In genomic region chr20:2523919-2524434, GRCh38 we compare ENCODE assay signal across 10 cellular contexts. TPM values are rescaled to one million over a fixed set of nuclear protein-coding genes. Genes with fewer than 3 reads are reported as not detected.
DNase-seq lines count a peak whose midpoint lies in the region; ATAC-seq, FAIRE-seq and TF ChIP-seq lines count a peak whose summit lies in the region.
"Had no signal": no experiment of that assay in that cellular context is flagged by ENCODE, and none has a peak within 500 bp of the region (broad histone marks: within the 10 kb centered on the region; RNA-seq: fewer than 3 reads in every experiment).

No MANE protein-coding gene starts in this region.

- H3K27ac ChIP-seq in left ventricle myocardium inferior (replicated peaks) (peak overlapping the region; percentile 90), right cardiac atrium (ENCODE audit: low read length) (no peak overlapping the region), K562 (ENCODE audit: extremely low read depth, low read depth, low read length) (peak overlapping the region; percentile 94; the same call in 2 of the 3 replicates), muscle layer of colon (ENCODE audit: low read depth, low read length) (no peak overlapping the region), aorta (ENCODE audit: low read depth in 1 of 2, low read length in 2 of 2) (peak overlapping the region in 1 of 2 donors; percentile 17)

- H3K79me2 ChIP-seq in K562 (ENCODE audit: control insufficient read depth, insufficient read depth, low read length): peaks cover 10% of the 10 kb centered on the region; the same call in 1 of the 3 replicates

- BruUV-seq in K562 (replicated peaks; lab: Mats Ljungman, UMichigan): no TSS peak

- H3K9ac ChIP-seq in K562 (ENCODE audit: insufficient read depth in 1 of 2, low read depth in 2 of 2, low read length in 2 of 2) (peak overlapping the region; percentile 90 to 97), muscle layer of colon (ENCODE audit: low read length) (peak overlapping the region; percentile 80)

- in situ Hi-C loops in K562 (cut with MboI): loop anchor here (5.0 kb wide), 1 partner anchor 52 kb away; the partner anchor contains the start of gene SNRPB

- H3K9me3 ChIP-seq in left ventricle myocardium inferior (replicated peaks) (no peaks in the 10 kb centered on the region), right cardiac atrium (ENCODE audit: control insufficient read depth, low read length) (no peaks in the 10 kb centered on the region), K562 (replicated peaks; ENCODE audit: control insufficient read depth, insufficient read depth, low read depth, low read length) (no peaks in the 10 kb centered on the region), muscle layer of colon (ENCODE audit: low read length) (no peaks in the 10 kb centered on the region), aorta (ENCODE audit: control insufficient read depth, low read length) (no peaks in the 10 kb centered on the region)

- H2AFZ ChIP-seq in K562 (ENCODE audit: low read depth, low read length): peak overlapping the region; percentile 81

- H3K36me3 ChIP-seq in left ventricle myocardium inferior (no peaks in the 10 kb centered on the region), K562 (ENCODE audit: control insufficient read depth, insufficient read depth, low read length) (no peaks in the 10 kb centered on the region), muscle layer of colon (ENCODE audit: insufficient read depth, low read length) (no peaks in the 10 kb centered on the region), aorta (ENCODE audit: control insufficient read depth in 1 of 2, insufficient read depth in 2 of 2, low read length in 1 of 2) (no peaks in the 10 kb centered on the region)

- no peak for DNase-seq in left ventricle myocardium inferior
- DNase-seq in right cardiac atrium: no peak
- no peak for DNase-seq in K562 (ENCODE audit: extremely low read depth in 1 of 4, low spot score in 3 of 4)
- no peak for DNase-seq in aorta
- DNase-seq in NCI-H2227 (lab: John Stamatoyannopoulos, UW; ENCODE audit: unreplicated experiment): no peak
- DNase-seq in frontal cortex (ENCODE audit: low spot score in 2 of 2): no peak

- H3K9me1 ChIP-seq in K562 (ENCODE audit: control insufficient read depth, insufficient read depth, low read length): no peaks in the 10 kb centered on the region

- no peaks in the 10 kb centered on the region for H4K20me1 ChIP-seq in K562 (replicated peaks; ENCODE audit: control insufficient read depth, insufficient read depth, low read length)

- 52% methylated on average over 6 of the region's 6 CpGs for WGBS in right cardiac atrium
- 12% methylated on average over 3 of the region's 6 CpGs for WGBS in K562 (ENCODE audit: insufficient coverage, low coverage, missing lambda C conversion rate)
- 42% methylated on average over 6 of the region's 6 CpGs for WGBS in aorta, 2 donors

- POLR2A ChIA-PET in K562 (lab: Yijun Ruan, JAX): interaction anchor here (0.6 to 1.5 kb wide), 8 partner anchors 17 to 755 kb away, joined by 3 to 12 read pairs (median 4); partner anchors contain the start of gene NOP56

- H3K27me3 ChIP-seq in left ventricle myocardium inferior (ENCODE audit: low read depth) (no peaks in the 10 kb centered on the region), right cardiac atrium (ENCODE audit: control insufficient read depth, insufficient read depth) (no peaks in the 10 kb centered on the region), K562 (ENCODE audit: control insufficient read depth in 2 of 2, insufficient read depth in 2 of 2, low read length in 2 of 2) (no peaks in the 10 kb centered on the region), muscle layer of colon (ENCODE audit: control insufficient read depth in 1 of 2, insufficient read depth in 2 of 2, low read length in 2 of 2) (no peaks in the 10 kb centered on the region), aorta (ENCODE audit: control insufficient read depth in 1 of 2, insufficient read depth in 2 of 2, low read length in 1 of 2) (no peaks in the 10 kb centered on the region)

- TF ChIP-seq POLR2A in K562 (conservative IDR thresholded peaks at IDR 0.05): no peak

- H3K4me1 ChIP-seq in left ventricle myocardium inferior (peaks cover 27% of the 10 kb centered on the region), right cardiac atrium (ENCODE audit: control insufficient read depth, insufficient read depth, low read length) (no peaks in the 10 kb centered on the region), K562 (replicated peaks in 1 of 2; ENCODE audit: control insufficient read depth in 2 of 2, insufficient read depth in 2 of 2, low read length in 2 of 2) (peaks cover 10 to 16% of the 10 kb centered on the region in 2 experiments; a peak in 4 of 5 replicates), muscle layer of colon (ENCODE audit: insufficient read depth, low read length) (peaks cover 4% of the 10 kb centered on the region), aorta (ENCODE audit: control insufficient read depth in 1 of 2, insufficient read depth in 2 of 2, low read length in 2 of 2) (no peaks in the 10 kb centered on the region)

- H3K4me2 ChIP-seq in K562 (ENCODE audit: insufficient read depth, low read length): peak overlapping the region; percentile 84

- ATAC-seq in right cardiac atrium (no peak), K562 (no peak), aorta (ENCODE audit: low FRiP score) (no peak), GM21381 (IDR thresholded peaks at IDR 0.05; ENCODE audit: unreplicated experiment) (no peak)

- no peak for TF ChIP-seq EP300 in K562 (IDR thresholded peaks at IDR 0.05; ENCODE audit: low read length)

- TF ChIP-seq CTCF in left ventricle myocardium inferior (IDR thresholded peaks at IDR 0.05; ENCODE audit: borderline replicate concordance) (no peak), K562 (IDR thresholded peaks at IDR 0.05 in 2 of 3, conservative IDR thresholded peaks at IDR 0.05 in 1 of 3; ENCODE audit: insufficient read depth in 2 of 3, low read depth in 1 of 3, low read length in 3 of 3) (no peak)

- intact Hi-C loops in left ventricle myocardium inferior (cut with micrococcal nuclease) (loop anchor here (5.0 kb wide), 1 partner anchor 123 kb away; no protein-coding TSS in a partner anchor), right cardiac atrium (cut with DNase I) (loop anchor here in 1 of 4 donors (10.0 kb wide), 1 partner anchor 121 kb away; no protein-coding TSS in a partner anchor), K562 (cut with micrococcal nuclease) (loop anchor here (1.0 kb wide), 1 partner anchor 54 kb away; the partner anchor contains the start of gene SNRPB), aorta (cut with DNase I) (loop anchor here in 1 of 2 donors (10.0 kb wide), 2 partner anchors 121 to 311 kb away; no protein-coding TSS in a partner anchor)

- CTCF ChIA-PET in K562 (lab: Yijun Ruan, JAX; ENCODE audit: low intra/inter-chr PET ratio): no interaction called here

- no peak for FAIRE-seq in K562 (lab: Jason Lieb, UNC)
- FAIRE-seq in frontal cortex (lab: Jason Lieb, UNC): no peak

- TF ChIP-seq RAD21 in K562 (CRISPR knock-in tag; conservative IDR thresholded peaks at IDR 0.05 in 1 of 2, IDR thresholded peaks at IDR 0.05 in 1 of 2): no peak

- peak overlapping the region; percentile 92 for H3K4me3 ChIP-seq in left ventricle myocardium inferior
- H3K4me3 ChIP-seq in right cardiac atrium (ENCODE audit: low read length): no peak overlapping the region
- peak overlapping the region; percentile 66; the same call in 1 of the 2 replicates for H3K4me3 ChIP-seq in K562
- H3K4me3 ChIP-seq in muscle layer of colon (ENCODE audit: low read depth in 1 of 2, low read length in 2 of 2): peak overlapping the region; percentile 83 to 95
- peak overlapping the region; percentile 86 to 87 for H3K4me3 ChIP-seq in aorta (ENCODE audit: low read length in 2 of 2)

RNA-seq across cellular contexts. Expression of gene TMC2, which starts 12.4 kb away (rescaled TPM):
- total RNA-seq in left ventricle myocardium inferior (not detected), right cardiac atrium (not detected), K562 (2014; rRNA removed) (not detected in 2 replicates), K562 (2014; rRNA removed; fragmentation: Illumina TruSeq; extraction: Trizol) (not detected in 2 replicates), K562 (2015; rRNA removed; fragmentation: Illumina TruSeq; extraction: Trizol) (not detected in 2 replicates), K562 (2021) (not detected in 2 replicates), aorta (under 1 TPM in 1 of 2 donors, not detected in 1; 0.15 TPM), frontal cortex (4.5 TPM)
- polyA plus RNA-seq in right cardiac atrium (not detected), K562 (2011; rRNA removed) (not detected in 2 replicates), K562 (2014; fragmentation: Illumina TruSeq; extraction: Trizol) (not detected in 2 replicates), K562 (2014; fragmentation: Nextera tagmentation; extraction: Ambion mirVana) (not detected), K562 (2014; rRNA removed) (not detected in 2 replicates), aorta (under 1 TPM in 1 of 2 donors, not detected in 1; 0.10 TPM)
- not detected in 2 replicates for total RNA-seq in K562 (2011; cell fraction: chromatin; rRNA removed; ENCODE audit: low replicate concordance)
- not detected in 2 replicates for total RNA-seq in K562 (2011; cell fraction: nucleolus; rRNA removed)
- not detected in 2 replicates for total RNA-seq in K562 (2011; cell fraction: nucleoplasm; rRNA removed)
- not detected in 2 replicates for polyA plus RNA-seq in K562 (2011; cell fraction: cytosol; rRNA removed)
- not detected in 2 replicates for polyA plus RNA-seq in K562 (2011; cell fraction: nucleus; rRNA removed)
- polyA plus RNA-seq in K562 (2012): 0.04 TPM in 1 of 2 replicates, not detected in the other
- polyA minus RNA-seq in K562 (2011; rRNA and poly(A)+ RNA removed): not detected in 2 replicates
- polyA minus RNA-seq in K562 (2011; cell fraction: cytosol; rRNA and poly(A)+ RNA removed): not detected in 2 replicates
- polyA minus RNA-seq in K562 (2011; cell fraction: nucleus; rRNA and poly(A)+ RNA removed): not detected in 2 replicates
- total RNA-seq: Daoy, glomerular endothelial cell had no signal

RNA-seq across cellular contexts. Expression of gene ZNF343, which starts 15.3 kb away (rescaled TPM):
- total RNA-seq in left ventricle myocardium inferior (6.3 TPM), right cardiac atrium (1 to 10 TPM; 4.8 to 9.1 (median 8.1) TPM), K562 (2014; rRNA removed) (5.4 and 6.7 TPM in 2 replicates), K562 (2014; rRNA removed; fragmentation: Illumina TruSeq; extraction: Trizol) (8.8 and 9.8 TPM in 2 replicates), K562 (2015; rRNA removed; fragmentation: Illumina TruSeq; extraction: Trizol) (8.7 and 9.3 TPM in 2 replicates), K562 (2021) (6.1 and 6.3 TPM in 2 replicates), aorta (10 to 100 TPM; 13.9 to 15.0 TPM), frontal cortex (8.6 TPM)
- polyA plus RNA-seq in right cardiac atrium (4.1 TPM), K562 (2011; rRNA removed) (8.0 and 12.0 TPM in 2 replicates), K562 (2014; fragmentation: Illumina TruSeq; extraction: Trizol) (7.8 and 8.2 TPM in 2 replicates), K562 (2014; fragmentation: Nextera tagmentation; extraction: Ambion mirVana) (1 to 10 TPM; 1.4 to 4.0 TPM), K562 (2014; rRNA removed) (4.7 and 6.4 TPM in 2 replicates), aorta (1 to 10 TPM; 5.3 to 9.7 TPM)
- 12.5 and 18.7 TPM in 2 replicates for total RNA-seq in K562 (2011; cell fraction: chromatin; rRNA removed; ENCODE audit: low replicate concordance)
- 6.0 and 10.8 TPM in 2 replicates for total RNA-seq in K562 (2011; cell fraction: nucleolus; rRNA removed)
- total RNA-seq in K562 (2011; cell fraction: nucleoplasm; rRNA removed): 11.1 and 11.7 TPM in 2 replicates
- polyA plus RNA-seq in K562 (2011; cell fraction: cytosol; rRNA removed): 3.7 and 8.3 TPM in 2 replicates
- 12.3 and 19.1 TPM in 2 replicates for polyA plus RNA-seq in K562 (2011; cell fraction: nucleus; rRNA removed)
- 3.2 and 5.5 TPM in 2 replicates for polyA plus RNA-seq in K562 (2012)
- 14.2 and 24.0 TPM in 2 replicates for polyA minus RNA-seq in K562 (2011; rRNA and poly(A)+ RNA removed)
- 3.1 and 5.5 TPM in 2 replicates for polyA minus RNA-seq in K562 (2011; cell fraction: cytosol; rRNA and poly(A)+ RNA removed)
- polyA minus RNA-seq in K562 (2011; cell fraction: nucleus; rRNA and poly(A)+ RNA removed): 5.9 and 15.3 TPM in 2 replicates

RNA-seq across cellular contexts. Expression of gene SNRPB, which starts 53.4 kb away (rescaled TPM):
- total RNA-seq in left ventricle myocardium inferior (49.3 TPM), right cardiac atrium (10 to 100 TPM; 44.6 to 63.2 (median 48.2) TPM), K562 (2014; rRNA removed) (491 and 504 TPM in 2 replicates), K562 (2014; rRNA removed; fragmentation: Illumina TruSeq; extraction: Trizol) (181 and 186 TPM in 2 replicates), K562 (2015; rRNA removed; fragmentation: Illumina TruSeq; extraction: Trizol) (277 and 293 TPM in 2 replicates), K562 (2021) (428 and 431 TPM in 2 replicates), aorta (10 to 100 TPM; 84.2 to 89.8 TPM), frontal cortex (59.1 TPM)
- polyA plus RNA-seq in right cardiac atrium (78.8 TPM), K562 (2011; rRNA removed) (266 and 369 TPM in 2 replicates), K562 (2014; fragmentation: Illumina TruSeq; extraction: Trizol) (186 and 337 TPM in 2 replicates), K562 (2014; fragmentation: Nextera tagmentation; extraction: Ambion mirVana) (10 to 100 TPM; 13.1 to 65.7 TPM), K562 (2014; rRNA removed) (488 and 615 TPM in 2 replicates), aorta (100 to 1,000 TPM; 106 to 116 TPM)
- total RNA-seq in K562 (2011; cell fraction: chromatin; rRNA removed; ENCODE audit: low replicate concordance): 13.8 and 26.0 TPM in 2 replicates
- 47.4 TPM in 2 replicates for total RNA-seq in K562 (2011; cell fraction: nucleolus; rRNA removed)
- 29.4 and 35.5 TPM in 2 replicates for total RNA-seq in K562 (2011; cell fraction: nucleoplasm; rRNA removed)
- polyA plus RNA-seq in K562 (2011; cell fraction: cytosol; rRNA removed): 371 and 530 TPM in 2 replicates
- polyA plus RNA-seq in K562 (2011; cell fraction: nucleus; rRNA removed): 158 and 219 TPM in 2 replicates
- 207 and 262 TPM in 2 replicates for polyA plus RNA-seq in K562 (2012)
- 96.2 and 112 TPM in 2 replicates for polyA minus RNA-seq in K562 (2011; rRNA and poly(A)+ RNA removed)
- 87.8 and 116 TPM in 2 replicates for polyA minus RNA-seq in K562 (2011; cell fraction: cytosol; rRNA and poly(A)+ RNA removed)
- polyA minus RNA-seq in K562 (2011; cell fraction: nucleus; rRNA and poly(A)+ RNA removed): 22.9 and 56.0 TPM in 2 replicates

Comparison
In these comparisons a context has a peak if more than half of its experiments do, and no peak if none do; other contexts are left out.
1. H3K27ac ChIP-seq: peak in left ventricle myocardium inferior (single experiment) and K562 (single experiment); none in right cardiac atrium (single experiment) and muscle layer of colon (single experiment).